ENCODE assay signal across 11 cellular contexts in genomic region chr2:241270531-241270930, GRCh38. TPM values are rescaled to one million over a fixed set of nuclear protein-coding genes. Genes with fewer than 3 reads are reported as not detected.
DNase-seq lines count a peak whose midpoint lies in the region; ATAC-seq and TF ChIP-seq lines count a peak whose summit lies in the region.
"Had no signal": no experiment of that assay in that cellular context is flagged by ENCODE, and none has a peak within 500 bp of the region (broad histone marks: within the 10 kb centered on the region; RNA-seq: fewer than 3 reads in every experiment).

No MANE protein-coding gene starts in this region.

- no peak for DNase-seq in T-helper 2 cell treated with Interferon-gamma antibody and Interleukin-4, amounts not matched to agents 5 μg/mL and 100 μg/mL, for 36 hours (ENCODE audit: low spot score)
- DNase-seq in T-helper 2 cell (no peak), fibroblast of villous mesenchyme (ENCODE audit: low read depth) (no peak), skeletal muscle cell (ENCODE audit: low read depth) (no peak), HCEC 1CT (no peak), SIG-M5 treated with dmso at 0.1 percent for 504 hours (lab: John Stamatoyannopoulos, UW; ENCODE audit: unreplicated experiment) (no peak)
- DNase-seq: activated CD4-positive, alpha-beta T cell treated with anti-CD3 and anti-CD28 coated beads for 48 hours; dorsolateral prefrontal cortex; NCI-H774 had no signal

- no peak overlapping the region for H3K27ac Mint-ChIP-seq in T-helper 2 cell treated with Interferon-gamma antibody and Interleukin-4, amounts not matched to agents 5 μg/mL and 100 μg/mL, for 36 hours

- TF ChIP-seq CTCF in WI38 (IDR thresholded peaks at IDR 0.05; ENCODE audit: low read depth, low read length) (no peak), fibroblast of villous mesenchyme (IDR thresholded peaks at IDR 0.05; ENCODE audit: insufficient read depth, low read depth, low read length) (no peak)

- peak overlapping the region; percentile 17 for H3K4me3 Mint-ChIP-seq in T-helper 2 cell treated with Interferon-gamma antibody and Interleukin-4, amounts not matched to agents 5 μg/mL and 100 μg/mL, for 36 hours

- H3K9me3 Mint-ChIP-seq in T-helper 2 cell treated with Interferon-gamma antibody and Interleukin-4, amounts not matched to agents 5 μg/mL and 100 μg/mL, for 36 hours = peaks cover 6% of the 10 kb centered on the region

- H3K36me3 Mint-ChIP-seq in T-helper 2 cell treated with Interferon-gamma antibody and Interleukin-4, amounts not matched to agents 5 μg/mL and 100 μg/mL, for 36 hours (ENCODE audit: low read depth) = peaks cover 29% of the 10 kb centered on the region

- H3K4me3 ChIP-seq in WI38 (ENCODE audit: low read depth, low read length) = peak overlapping the region; percentile 85
- peak overlapping the region; percentile 93 for H3K4me3 ChIP-seq in fibroblast of villous mesenchyme (ENCODE audit: low read depth, low read length)
- peak overlapping the region; percentile 77 for H3K4me3 ChIP-seq in skeletal muscle cell (ENCODE audit: low read depth, low read length)

- H3K27me3 Mint-ChIP-seq in T-helper 2 cell treated with Interferon-gamma antibody and Interleukin-4, amounts not matched to agents 5 μg/mL and 100 μg/mL, for 36 hours (ENCODE audit: low read depth) = no peaks in the 10 kb centered on the region

- H3K4me1 Mint-ChIP-seq in T-helper 2 cell treated with Interferon-gamma antibody and Interleukin-4, amounts not matched to agents 5 μg/mL and 100 μg/mL, for 36 hours (ENCODE audit: low read depth) = peaks cover 20% of the 10 kb centered on the region

- no peak for ATAC-seq in GM21737 (IDR thresholded peaks at IDR 0.05; ENCODE audit: unreplicated experiment)

RNA-seq across cellular contexts. Expression of gene HDLBP, which starts 44.9 kb away (rescaled TPM):
- 1,089 and 1,343 TPM in 2 replicates for total RNA-seq in fibroblast of villous mesenchyme

RNA-seq across cellular contexts. Expression of gene SEPTIN2, which starts 45.2 kb away (rescaled TPM):
- total RNA-seq in fibroblast of villous mesenchyme = 426 and 577 TPM in 2 replicates
